ENCODE assay signal across 9 cellular contexts in the genomic region with DNA sequence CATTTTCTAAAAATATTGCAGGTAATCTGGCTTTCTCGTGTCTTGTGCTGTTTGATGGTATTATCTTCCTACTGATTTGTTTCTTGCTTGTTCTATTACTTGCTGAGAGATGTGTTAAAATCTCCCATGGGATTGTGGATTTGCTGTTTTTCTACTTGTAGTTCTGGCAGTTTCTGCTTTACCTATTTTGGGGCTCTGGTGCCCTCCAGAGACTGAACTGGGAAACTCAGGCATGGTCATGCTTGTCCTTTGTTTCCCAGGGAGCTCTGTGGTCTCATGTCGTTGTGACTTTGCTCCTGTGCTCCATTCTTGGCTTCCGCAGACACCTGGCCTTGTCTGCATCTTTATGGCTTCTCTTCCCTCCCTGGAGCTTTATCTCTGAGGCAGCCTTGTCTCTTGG. TPM values are rescaled to one million over a fixed set of nuclear protein-coding genes. Genes with fewer than 3 reads are reported as not detected.
DNase-seq lines count a peak whose midpoint lies in the region; ATAC-seq, FAIRE-seq and TF ChIP-seq lines count a peak whose summit lies in the region.
"Had no signal": no experiment of that assay in that cellular context is flagged by ENCODE, and none has a peak within 500 bp of the region (broad histone marks: within the 10 kb centered on the region; RNA-seq: fewer than 3 reads in every experiment).

No MANE protein-coding gene starts in this region.

- H3K36me3 ChIP-seq in endodermal cell (ENCODE audit: control insufficient read depth, insufficient read depth, low read length), result peaks cover 78% of the 10 kb centered on the region

- H3K27ac Mint-ChIP-seq in CD14-positive monocyte (peak overlapping the region in 3 of 7 donors; percentile 1 to 64 (median 44)), endodermal cell (peak overlapping the region; percentile 88), neural crest cell (ENCODE audit: unreplicated experiment) (peak overlapping the region; percentile 2)
- H3K27ac Mint-ChIP-seq: activated B cell treated with CpG ODN at 0.5 μM for 24 hours had no signal

- H3K9me3 Mint-ChIP-seq in CD14-positive monocyte (peaks cover 0 to 2% (median 0%) of the 10 kb centered on the region in 7 donors), endodermal cell (no peaks in the 10 kb centered on the region), neural crest cell (no peaks in the 10 kb centered on the region)
- H3K9me3 Mint-ChIP-seq: activated B cell treated with CpG ODN at 0.5 μM for 24 hours had no signal

- H3K4me1 ChIP-seq in endodermal cell (ENCODE audit: control insufficient read depth, insufficient read depth, low read length), result peaks cover 3% of the 10 kb centered on the region

- 47 to 57% methylated on average over 2 to 3 of the region's 3 CpGs for WGBS in endodermal cell (ENCODE audit: insufficient coverage in 1 of 2, insufficient read length in 1 of 2), 2 experiments

- H3K36me3 Mint-ChIP-seq in CD14-positive monocyte (peaks cover 43 to 70% of the 10 kb centered on the region in 2 donors), endodermal cell (ENCODE audit: low read depth) (peaks cover 30% of the 10 kb centered on the region), neural crest cell (ENCODE audit: low read depth) (peaks cover 12% of the 10 kb centered on the region)

- FAIRE-seq in RCC 7860 (lab: Jason Lieb, UNC), result no peak

- no peak overlapping the region for H3K9ac ChIP-seq in endodermal cell (ENCODE audit: extremely low read depth, low read length, poor library complexity, severe bottlenecking)

- H3K4me1 Mint-ChIP-seq in CD14-positive monocyte (no peaks in the 10 kb centered on the region), endodermal cell (peaks cover 11% of the 10 kb centered on the region), neural crest cell (peaks cover 16% of the 10 kb centered on the region)
- H3K4me1 Mint-ChIP-seq: activated B cell treated with CpG ODN at 0.5 μM for 24 hours had no signal

- H3K27me3 Mint-ChIP-seq in CD14-positive monocyte (ENCODE audit: low read depth in 3 of 3) (peaks cover 0 to 1% (median 0%) of the 10 kb centered on the region in 3 donors), endodermal cell (ENCODE audit: insufficient read depth) (no peaks in the 10 kb centered on the region), neural crest cell (ENCODE audit: low read depth) (no peaks in the 10 kb centered on the region)
- H3K27me3 Mint-ChIP-seq: activated B cell treated with CpG ODN at 0.5 μM for 24 hours had no signal

- intact Hi-C loops in CD14-positive monocyte (cut with micrococcal nuclease), result no loop called here

- no peak overlapping the region for H3K4me3 Mint-ChIP-seq in CD14-positive monocyte
- H3K4me3 Mint-ChIP-seq in endodermal cell, result no peak overlapping the region
- no peak overlapping the region for H3K4me3 Mint-ChIP-seq in neural crest cell
- H3K4me3 Mint-ChIP-seq: activated B cell treated with CpG ODN at 0.5 μM for 24 hours had no signal

- DNase-seq in CD14-positive monocyte (ENCODE audit: low spot score) (no peak), GM20000 (ENCODE audit: low spot score) (no peak), RCC 7860 (ENCODE audit: low spot score) (peak; percentile 32), endodermal cell (peak; percentile 88), neural crest cell (ENCODE audit: low read depth, low spot score) (peak; percentile 51)
- DNase-seq: activated B cell treated with CpG ODN at 0.5 μM for 24 hours had no signal

- ATAC-seq in HG02588 (IDR thresholded peaks at IDR 0.05; ENCODE audit: unreplicated experiment) (no peak), HG03469 (IDR thresholded peaks at IDR 0.05; ENCODE audit: unreplicated experiment) (no peak), GM18867 (IDR thresholded peaks at IDR 0.05; ENCODE audit: unreplicated experiment) (no peak)

- H3K27ac ChIP-seq in endodermal cell (ENCODE audit: low read depth, low read length), result peak overlapping the region; percentile 2

- no peak overlapping the region for H3K4me3 ChIP-seq in endodermal cell (ENCODE audit: low read length)

- TF ChIP-seq CTCF in CD14-positive monocyte (IDR thresholded peaks at IDR 0.05) (peak; percentile 27), GM20000 (IDR thresholded peaks at IDR 0.05; ENCODE audit: extremely low read depth, missing control alignments) (peak; percentile 27), endodermal cell (conservative IDR thresholded peaks at IDR 0.05) (peak; percentile 78), neural crest cell (conservative IDR thresholded peaks at IDR 0.05) (peak; percentile 73)

- no peaks in the 10 kb centered on the region for H3K27me3 ChIP-seq in endodermal cell (ENCODE audit: control insufficient read depth, insufficient read depth, low read length, poor library complexity, severe bottlenecking)

- H3K9me3 ChIP-seq in endodermal cell (ENCODE audit: control insufficient read depth, low read length), result no peaks in the 10 kb centered on the region

RNA-seq across cellular contexts. Expression of a gene that starts 39.5 kb away (rescaled TPM):
- polyA plus RNA-seq in CD14-positive monocyte, result 1 to 10 TPM; 1.9 to 2.3 TPM
- total RNA-seq in endodermal cell (100 to 1,000 TPM; 153 to 208 TPM), neural crest cell (269 and 274 TPM in 2 replicates)
- 137 TPM for polyA plus RNA-seq in endodermal cell (2013, experiment 1 of 2)
- 132 TPM for polyA plus RNA-seq in endodermal cell (2013, experiment 2 of 2)

RNA-seq across cellular contexts. Expression of a gene that starts 54.7 kb away (rescaled TPM):
- polyA plus RNA-seq in CD14-positive monocyte, result 1 to 10 TPM; 6.2 to 9.0 TPM
- total RNA-seq in endodermal cell (10 to 100 TPM; 45.7 to 52.4 TPM), neural crest cell (59.5 and 60.6 TPM in 2 replicates)
- polyA plus RNA-seq in endodermal cell (2013, experiment 1 of 2), result 22.3 TPM
- polyA plus RNA-seq in endodermal cell (2013, experiment 2 of 2), result 22.7 TPM

Comparison
In these comparisons a context has a peak if more than half of its experiments do, and no peak if none do; other contexts are left out.
1. DNase-seq: peak in RCC 7860 (single experiment), endodermal cell (single experiment) and neural crest cell (single experiment); none in CD14-positive monocyte (single experiment) and GM20000 (single experiment).
2. CTCF ChIP-seq: peak in every context shown above with its lines; median percentile 78 in endodermal cell; 73 in neural crest cell; 27 in CD14-positive monocyte; 27 in GM20000.